17 cellular contexts compared by ENCODE assay signal in the genomic region with DNA sequence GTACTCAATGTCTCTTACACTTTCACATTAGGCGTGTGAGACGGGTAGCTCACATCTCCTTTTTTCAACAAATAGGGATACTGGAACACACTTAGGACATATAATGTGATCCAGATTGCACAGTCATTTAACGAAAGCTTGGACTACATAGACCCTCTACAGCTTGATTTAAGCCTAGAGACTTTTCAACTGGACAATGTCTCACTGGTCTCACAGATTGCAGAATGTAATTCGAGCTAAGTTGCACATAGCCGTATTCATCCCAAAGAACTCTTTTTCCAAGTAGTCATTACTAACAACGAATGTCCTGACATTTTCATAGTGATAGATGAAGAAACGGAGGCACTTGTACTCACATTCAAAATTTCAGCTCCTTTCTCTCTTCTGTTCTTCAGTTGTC.
A peak's percentile ranks its signal among the peaks of the same experiment; 100 is the strongest.
DNase-seq lines count a peak whose midpoint lies in the region; ATAC-seq and TF ChIP-seq lines count a peak whose summit lies in the region.
"Had no signal": no experiment of that assay in that cellular context is flagged by ENCODE, and none has a peak within 500 bp of the region (broad histone marks: within the 10 kb centered on the region; RNA-seq: fewer than 3 reads in every experiment).

No MANE protein-coding gene starts in this region.

- ATAC-seq in gastrocnemius medialis, result no peak

- WGBS in trophoblast cell (ENCODE audit: extremely low coverage, insufficient coverage, insufficient read length), result no CpG with 5 or more reads among the region's 7 CpGs

- H3K9me3 ChIP-seq in HUES48 (ENCODE audit: control insufficient read depth, insufficient read depth, low read length) (no peaks in the 10 kb centered on the region), trophoblast cell (ENCODE audit: insufficient read depth, low read depth, low read length) (no peaks in the 10 kb centered on the region), gastrocnemius medialis (no peaks in the 10 kb centered on the region)
- H3K9me3 ChIP-seq: BLaER1, SJCRH30 had no signal

- no peak overlapping the region for H3K18ac ChIP-seq in trophoblast cell (ENCODE audit: low read length)

- H3K27me3 ChIP-seq in BJ (ENCODE audit: control insufficient read depth, insufficient read depth, low read length) (no peaks in the 10 kb centered on the region), HUES48 (ENCODE audit: control insufficient read depth, insufficient read depth, low read length) (no peaks in the 10 kb centered on the region; the same call in 1 of the 2 replicates), trophoblast cell (ENCODE audit: insufficient read depth, low read length) (no peaks in the 10 kb centered on the region), gastrocnemius medialis (no peaks in the 10 kb centered on the region)
- H3K27me3 ChIP-seq: BLaER1, SJCRH30 had no signal

- no peak overlapping the region for H3K14ac ChIP-seq in trophoblast cell (ENCODE audit: low read length)

- TF ChIP-seq CTCF in BJ (IDR thresholded peaks at IDR 0.05; ENCODE audit: insufficient read depth, low read depth, low read length) (no peak), choroid plexus epithelial cell (conservative IDR thresholded peaks at IDR 0.05; ENCODE audit: low read depth, low read length) (no peak), gastrocnemius medialis (IDR thresholded peaks at IDR 0.05 in 4 of 5, conservative IDR thresholded peaks at IDR 0.05 in 1 of 5) (no peak)

- H3K36me3 ChIP-seq in BJ (ENCODE audit: control insufficient read depth, insufficient read depth, low read length) (no peaks in the 10 kb centered on the region), HUES48 (ENCODE audit: control insufficient read depth, insufficient read depth, low read length) (no peaks in the 10 kb centered on the region), trophoblast cell (ENCODE audit: control insufficient read depth in 1 of 2, insufficient read depth in 2 of 2, low read length in 2 of 2) (no peaks in the 10 kb centered on the region), gastrocnemius medialis (no peaks in the 10 kb centered on the region)
- H3K36me3 ChIP-seq: BLaER1, SJCRH30 had no signal

- H3K27ac ChIP-seq in HUES48 (ENCODE audit: low read depth, low read length), result peak overlapping the region; percentile 84
- H3K27ac ChIP-seq in trophoblast cell (ENCODE audit: low read depth, low read length), result no peak overlapping the region
- H3K27ac ChIP-seq in gastrocnemius medialis, result no peak overlapping the region
- H3K27ac ChIP-seq: BLaER1, RWPE1, SJCRH30 had no signal

- H2BK12ac ChIP-seq in trophoblast cell (ENCODE audit: low read length), result no peak overlapping the region

- no peak overlapping the region for H2AK5ac ChIP-seq in trophoblast cell (ENCODE audit: low read length)

- no peak overlapping the region for H4K91ac ChIP-seq in trophoblast cell (ENCODE audit: low read depth, low read length)

- no peak overlapping the region for H2AFZ ChIP-seq in trophoblast cell (ENCODE audit: insufficient read depth, low read length, poor library complexity)

- no peak overlapping the region for H2BK120ac ChIP-seq in trophoblast cell (ENCODE audit: insufficient read depth, low read length, poor library complexity)

- no peak overlapping the region for H3K4me3 ChIP-seq in BJ (ENCODE audit: low read depth, low read length)
- H3K4me3 ChIP-seq in HUES48 (ENCODE audit: low read depth, low read length), result no peak overlapping the region
- H3K4me3 ChIP-seq in choroid plexus epithelial cell (ENCODE audit: low read depth, low read length), result no peak overlapping the region
- H3K4me3 ChIP-seq in trophoblast cell (ENCODE audit: low read depth, low read length), result no peak overlapping the region
- H3K4me3 ChIP-seq in gastrocnemius medialis, result no peak overlapping the region
- H3K4me3 ChIP-seq: BLaER1, SJCRH30 had no signal

- H3K9ac ChIP-seq in HUES48 (ENCODE audit: low read depth, low read length) (no peak overlapping the region), trophoblast cell (ENCODE audit: low read length) (no peak overlapping the region)
- H3K9ac ChIP-seq: BLaER1 had no signal

- no peak overlapping the region for H3K23ac ChIP-seq in trophoblast cell (ENCODE audit: low read length)

- no peak overlapping the region for H2BK5ac ChIP-seq in trophoblast cell (ENCODE audit: low read depth, low read length, poor library complexity)

- POLR2A ChIA-PET in BJ (lab: Charles Lee), result no interaction called here

- H3K79me2 ChIP-seq in trophoblast cell (ENCODE audit: control insufficient read depth, insufficient read depth, low read length, poor library complexity), result no peaks in the 10 kb centered on the region

- H3K79me1 ChIP-seq in trophoblast cell (ENCODE audit: low read length), result no peaks in the 10 kb centered on the region

- intact Hi-C loops in gastrocnemius medialis (cut with DNase I; ENCODE audit: low total_unique reads), result no loop called here

- DNase-seq in BJ (ENCODE audit: low read depth) (peak; percentile 37), choroid plexus epithelial cell (ENCODE audit: low read depth) (peak; percentile 70), non-pigmented ciliary epithelial cell (ENCODE audit: low read depth) (peak; percentile 54), NCI-H82 treated with DMSO at 0.1 percent for 48 hours (lab: John Stamatoyannopoulos, UW; ENCODE audit: unreplicated experiment) (no peak), trophoblast cell (no peak), gastrocnemius medialis (no peak)
- DNase-seq: CD8-positive, alpha-beta memory T cell; H9; NCI-H1092; NCI-H2107; NCI-H526 treated with DMSO at 0.1 percent for 48 hours; NK-92 treated with Interleukin-12 subunit alpha and Interleukin-12 subunit beta, amount 100 ng/mL, for 24 hours; OCI-M1; SJCRH30 had no signal

- no peak for TF ChIP-seq POLR2A in gastrocnemius medialis (IDR thresholded peaks at IDR 0.05)

- H3K4ac ChIP-seq in trophoblast cell (ENCODE audit: low read depth, low read length), result no peak overlapping the region

- in situ Hi-C loops in gastrocnemius medialis (cut with MboI; ENCODE audit: low sequenced_read_pairs in 4 of 4), result no loop called here

- H3K4me1 ChIP-seq in HUES48 (ENCODE audit: control insufficient read depth, insufficient read depth, low read length), result peaks cover 24% of the 10 kb centered on the region
- no peaks in the 10 kb centered on the region for H3K4me1 ChIP-seq in trophoblast cell (ENCODE audit: control insufficient read depth in 1 of 2, insufficient read depth in 2 of 2, low read length in 2 of 2)
- H3K4me1 ChIP-seq in gastrocnemius medialis, result peaks cover 0 to 4% of the 10 kb centered on the region in 2 donors
- H3K4me1 ChIP-seq: BLaER1, SJCRH30 had no signal

- no peak overlapping the region for H3K4me2 ChIP-seq in trophoblast cell (ENCODE audit: low read length)
- H3K4me2 ChIP-seq: BLaER1 had no signal

- no peak overlapping the region for H4K8ac ChIP-seq in trophoblast cell (ENCODE audit: low read depth, low read length)

- CTCF ChIA-PET in BJ (lab: Yijun Ruan, JAX), result no interaction called here

- no peak overlapping the region for H4K12ac ChIP-seq in trophoblast cell (ENCODE audit: low read depth, low read length)

Comparison
In these comparisons a context has a peak if more than half of its experiments do, and no peak if none do; other contexts are left out.
1. DNase-seq: peak in BJ (single experiment), choroid plexus epithelial cell (single experiment) and non-pigmented ciliary epithelial cell (single experiment); none in NCI-H82 treated with DMSO at 0.1 percent for 48 hours (single experiment), trophoblast cell (0 of 2) and gastrocnemius medialis (0 of 2).